In the genomic region with DNA sequence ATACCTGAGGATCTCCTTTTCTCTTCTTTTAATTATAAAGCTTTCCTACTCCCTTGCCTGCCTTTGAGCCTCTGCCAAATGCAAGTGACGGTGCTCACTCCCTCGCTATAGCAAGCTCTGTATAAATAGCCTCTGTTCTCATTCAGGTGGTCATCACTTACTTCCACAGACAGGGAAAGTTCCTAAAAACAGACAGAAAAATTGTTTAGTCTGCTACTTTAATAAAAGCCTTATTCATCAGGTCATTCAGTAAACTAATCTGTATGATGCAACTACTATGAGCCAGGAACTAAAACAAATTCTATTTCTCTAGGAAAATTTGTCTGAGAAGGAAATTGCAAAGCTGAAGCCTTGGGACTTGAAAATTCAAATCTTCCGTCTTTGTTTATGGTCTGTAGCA, we compare ENCODE assay signal across 13 cellular contexts. TPM values are rescaled to one million over a fixed set of nuclear protein-coding genes. Genes with fewer than 3 reads are reported as not detected.
DNase-seq lines count a peak whose midpoint lies in the region; ATAC-seq and TF ChIP-seq lines count a peak whose summit lies in the region.
"Had no signal": no experiment of that assay in that cellular context is flagged by ENCODE, and none has a peak within 500 bp of the region (broad histone marks: within the 10 kb centered on the region; RNA-seq: fewer than 3 reads in every experiment).

No MANE protein-coding gene starts in this region.

- POLR2A ChIA-PET in activated CD4-positive, alpha-beta T cell treated with anti-CD3 and anti-CD28 coated beads for 36 hours (lab: Charles Lee), result no interaction called here

- no peak overlapping the region for H3K9ac ChIP-seq in HUES48 (ENCODE audit: low read depth, low read length)

- peak overlapping the region in 4 of 5 experiments; percentile 42 to 84 (median 66) for H3K27ac Mint-ChIP-seq in brain
- no peak overlapping the region for H3K27ac Mint-ChIP-seq in activated CD4-positive, alpha-beta T cell treated with anti-CD3 and anti-CD28 coated beads for 36 hours
- H3K27ac Mint-ChIP-seq: activated naive CD8-positive, alpha-beta T cell treated with anti-CD3 and anti-CD28 coated beads, Interleukin-2, amount 10 ng/mL, durations not matched to agents 7 days and 5 days; CD4-positive, CD25-positive, alpha-beta regulatory T cell had no signal

- intact Hi-C loops in activated CD4-positive, alpha-beta T cell treated with anti-CD3 and anti-CD28 coated beads for 36 hours (cut with DNase I, micrococcal nuclease), result no loop called here

- no peaks in the 10 kb centered on the region for H3K36me3 Mint-ChIP-seq in brain
- no peaks in the 10 kb centered on the region for H3K36me3 Mint-ChIP-seq in activated CD4-positive, alpha-beta T cell treated with anti-CD3 and anti-CD28 coated beads for 36 hours (ENCODE audit: low read depth)
- H3K36me3 Mint-ChIP-seq: CD4-positive, CD25-positive, alpha-beta regulatory T cell had no signal

- H3K9me3 ChIP-seq in HUES48 (ENCODE audit: control insufficient read depth, insufficient read depth, low read length) (no peaks in the 10 kb centered on the region), mesodermal cell (ENCODE audit: control insufficient read depth, low read length) (peaks cover 5% of the 10 kb centered on the region), BE2C (no peaks in the 10 kb centered on the region)
- H3K9me3 ChIP-seq: neutrophil had no signal

- ATAC-seq in activated CD4-positive, alpha-beta T cell treated with anti-CD3 and anti-CD28 coated beads for 36 hours, result no peak
- ATAC-seq in HG03025 (IDR thresholded peaks at IDR 0.05; ENCODE audit: low FRiP score, unreplicated experiment), result no peak

- 89 to 93% methylated on average over 2 to 3 of the region's 3 CpGs for WGBS in mesodermal cell (ENCODE audit: insufficient coverage in 2 of 2), 2 experiments

- H3K36me3 ChIP-seq in HUES48 (ENCODE audit: control insufficient read depth, insufficient read depth, low read length) (no peaks in the 10 kb centered on the region), mesodermal cell (ENCODE audit: control insufficient read depth, insufficient read depth, low read length) (no peaks in the 10 kb centered on the region), BE2C (no peaks in the 10 kb centered on the region)
- H3K36me3 ChIP-seq: neutrophil had no signal

- H3K4me1 ChIP-seq in HUES48 (ENCODE audit: control insufficient read depth, insufficient read depth, low read length) (peaks cover 33% of the 10 kb centered on the region), mesodermal cell (ENCODE audit: control insufficient read depth, insufficient read depth, low read length, poor library complexity, severe bottlenecking) (peaks cover 26% of the 10 kb centered on the region), BE2C (no peaks in the 10 kb centered on the region)

- DNase-seq in AG08395 (ENCODE audit: low spot score) (peak; percentile 42), BE2C (no peak)
- no peak for DNase-seq in activated CD4-positive, alpha-beta T cell treated with anti-CD3 and anti-CD28 coated beads for 36 hours
- no peak for DNase-seq in activated CD4-positive, CD25-positive, alpha-beta regulatory T cell (lab: John Stamatoyannopoulos, UW)
- DNase-seq: activated naive CD8-positive, alpha-beta T cell treated with anti-CD3 and anti-CD28 coated beads, Interleukin-2, amount 10 ng/mL, durations not matched to agents 7 days and 5 days; CD4-positive, CD25-positive, alpha-beta regulatory T cell; NCI-H510A treated with DMSO at 0.1 percent for 48 hours; SW 1271 had no signal

- CTCF ChIA-PET in activated CD4-positive, alpha-beta T cell treated with anti-CD3 and anti-CD28 coated beads for 36 hours (lab: Charles Lee), result interaction anchor here (0.6 to 1.0 kb wide), 2 partner anchors 51 to 638 kb away, joined by 3 to 4 read pairs; no protein-coding TSS in a partner anchor

- H3K4me3 ChIP-seq in HUES48 (ENCODE audit: low read depth, low read length) (no peak overlapping the region), mesodermal cell (ENCODE audit: extremely low read depth, insufficient read depth, low read length, poor library complexity, severe bottlenecking) (no peak overlapping the region), BE2C (ENCODE audit: low read depth, low read length) (no peak overlapping the region)

- peak overlapping the region; percentile 33 for H3K27ac ChIP-seq in HUES48 (ENCODE audit: low read depth, low read length)
- peak overlapping the region; percentile 55 for H3K27ac ChIP-seq in mesodermal cell (ENCODE audit: low read depth, low read length, severe bottlenecking)
- H3K27ac ChIP-seq: neutrophil had no signal

- H3K27me3 Mint-ChIP-seq in brain, result peaks cover 8% of the 10 kb centered on the region
- peaks cover 12% of the 10 kb centered on the region for H3K27me3 Mint-ChIP-seq in activated CD4-positive, alpha-beta T cell treated with anti-CD3 and anti-CD28 coated beads for 36 hours

- H3K27me3 ChIP-seq in HUES48 (ENCODE audit: control insufficient read depth, insufficient read depth, low read length) (no peaks in the 10 kb centered on the region), BE2C (no peaks in the 10 kb centered on the region)

- peaks cover 5 to 12% (median 9%) of the 10 kb centered on the region in 5 experiments for H3K9me3 Mint-ChIP-seq in brain
- peaks cover 4% of the 10 kb centered on the region for H3K9me3 Mint-ChIP-seq in activated CD4-positive, alpha-beta T cell treated with anti-CD3 and anti-CD28 coated beads for 36 hours (ENCODE audit: low read depth)
- H3K9me3 Mint-ChIP-seq: CD4-positive, CD25-positive, alpha-beta regulatory T cell had no signal

- TF ChIP-seq CTCF in brain (conservative IDR thresholded peaks at IDR 0.05), result no peak
- no peak for TF ChIP-seq CTCF in BE2C (IDR thresholded peaks at IDR 0.05; ENCODE audit: low read depth, low read length)

- peak overlapping the region in 3 of 5 experiments; percentile 24 to 43 (median 42) for H3K4me3 Mint-ChIP-seq in brain
- H3K4me3 Mint-ChIP-seq in activated CD4-positive, alpha-beta T cell treated with anti-CD3 and anti-CD28 coated beads for 36 hours, result no peak overlapping the region
- H3K4me3 Mint-ChIP-seq: activated naive CD8-positive, alpha-beta T cell treated with anti-CD3 and anti-CD28 coated beads, Interleukin-2, amount 10 ng/mL, durations not matched to agents 7 days and 5 days; CD4-positive, CD25-positive, alpha-beta regulatory T cell had no signal

- H3K4me1 Mint-ChIP-seq in brain, result peaks cover 24% of the 10 kb centered on the region
- peaks cover 36% of the 10 kb centered on the region for H3K4me1 Mint-ChIP-seq in activated CD4-positive, alpha-beta T cell treated with anti-CD3 and anti-CD28 coated beads for 36 hours

RNA-seq across cellular contexts. Expression of a gene that starts 10.2 kb away (rescaled TPM):
- polyA plus RNA-seq in brain (ENCODE audit: insufficient read depth, low read depth, low replicate concordance), result 27.7 TPM
- polyA plus RNA-seq in mesodermal cell (2013, experiment 1 of 2), result 59.3 TPM
- polyA plus RNA-seq in mesodermal cell (2013, experiment 2 of 2), result 70.9 TPM
- 24.6 TPM for polyA plus RNA-seq in BE2C (2012; ENCODE audit: insufficient read depth, insufficient read length, low read depth)
- total RNA-seq in activated CD4-positive, alpha-beta T cell treated with anti-CD3 and anti-CD28 coated beads for 36 hours, result 10 to 100 TPM; 58.8 to 78.4 TPM
